Comparison of ENCODE assay signal across 19 cellular contexts in genomic region chr6:2101213-2101612, GRCh38.
"Had no signal": no experiment of that assay in that cellular context is flagged by ENCODE, and none has a peak within 500 bp of the region (broad histone marks: within the 10 kb centered on the region; RNA-seq: fewer than 3 reads in every experiment).

No MANE protein-coding gene starts in this region.

- DNase-seq: activated B cell treated with CpG ODN at 0.5 μM for 24 hours; activated CD4-positive, alpha-beta memory T cell treated with anti-CD3 and anti-CD28 coated beads for 36 hours; activated CD4-positive, alpha-beta T cell treated with anti-CD3 and anti-CD28 coated beads for 4 hours; activated naive CD4-positive, alpha-beta T cell treated with Interleukin-2 at 50 U/mL for 16 hours; activated naive CD8-positive, alpha-beta T cell treated with anti-CD3 and anti-CD28 coated beads, Interleukin-2, amount 10 ng/mL, durations not matched to agents 7 days and 5 days; central memory CD4-positive, alpha-beta T cell; effector CD8-positive, alpha-beta T cell; left colon; lower lobe of right lung; retina; stimulated activated CD4-positive, alpha-beta T cell treated with anti-CD3 and anti-CD28 coated beads, Interleukin-12 subunit alpha, Interleukin-12 subunit beta, amount 100 ng/mL, for 4 hours; stimulated activated CD4-positive, alpha-beta T cell treated with anti-CD3 and anti-CD28 coated beads, Interleukin-1b, Interleukin-23, amount 100 ng/mL, for 48 hours; stimulated activated CD8-positive, alpha-beta memory T cell treated with anti-CD3 and anti-CD28 coated beads, Interleukin-4, amount 100 ng/mL, for 48 hours; stimulated activated naive CD4-positive, alpha-beta T cell; T-cell had no signal

- H3K36me3 ChIP-seq: esophagus muscularis mucosa, lower lobe of right lung, tibial nerve had no signal

- H3K27me3 ChIP-seq: esophagus muscularis mucosa, hepatocyte, tibial nerve had no signal

- H3K4me3 ChIP-seq: esophagus muscularis mucosa, hepatocyte, lower lobe of right lung, tibial nerve had no signal

- H3K27ac ChIP-seq: esophagus muscularis mucosa, hepatocyte, lower lobe of right lung had no signal

- H3K9me3 ChIP-seq: esophagus muscularis mucosa, lower lobe of right lung, tibial nerve had no signal

- ATAC-seq: left colon; lower lobe of right lung; natural killer cell treated with Interleukin-12 subunit alpha and Interleukin-12 subunit beta and Interleukin-15 and Interleukin-18, amount 100 ng/mL, for 72 hours; T-cell had no signal
